Comparison of ENCODE assay signal across 24 cellular contexts in genomic region chr1:2563205-2563604, GRCh38. TPM values are rescaled to one million over a fixed set of nuclear protein-coding genes. Genes with fewer than 3 reads are reported as not detected.
DNase-seq lines count a peak whose midpoint lies in the region; ATAC-seq, FAIRE-seq and TF ChIP-seq lines count a peak whose summit lies in the region.
"Had no signal": no experiment of that assay in that cellular context is flagged by ENCODE, and none has a peak within 500 bp of the region (broad histone marks: within the 10 kb centered on the region; RNA-seq: fewer than 3 reads in every experiment).

No MANE protein-coding gene starts in this region.

- intact Hi-C loops in CD4-positive, alpha-beta T cell (cut with DNase I, micrococcal nuclease) = no loop called here
- intact Hi-C loops in HepG2 (cut with micrococcal nuclease; ENCODE audit: unreplicated experiment) = no loop called here

- H3K9me3 ChIP-seq in CD4-positive, alpha-beta T cell (ENCODE audit: control insufficient read depth, low read length) = no peaks in the 10 kb centered on the region
- no peaks in the 10 kb centered on the region for H3K9me3 ChIP-seq in HepG2 (ENCODE audit: low read length)

- no peak overlapping the region for H3K9ac ChIP-seq in HepG2 (ENCODE audit: insufficient read depth, low read depth, low read length)
- H3K9ac ChIP-seq: KMS-11 had no signal

- H3K4me1 Mint-ChIP-seq in CD4-positive, alpha-beta T cell (ENCODE audit: low read depth) = peaks cover 5% of the 10 kb centered on the region
- H3K4me1 Mint-ChIP-seq in IgD-negative memory B cell (peaks cover 0 to 5% (median 0%) of the 10 kb centered on the region in 3 donors), osteocyte (ENCODE audit: unreplicated experiment) (peaks cover 5% of the 10 kb centered on the region)

- H3K27me3 Mint-ChIP-seq in CD4-positive, alpha-beta T cell = no peaks in the 10 kb centered on the region
- no peaks in the 10 kb centered on the region for H3K27me3 Mint-ChIP-seq in IgD-negative memory B cell
- H3K27me3 Mint-ChIP-seq in osteocyte (ENCODE audit: unreplicated experiment) = no peaks in the 10 kb centered on the region

- BruUV-seq in HepG2 (replicated peaks; lab: Mats Ljungman, UMichigan) = no TSS peak

- H3K27me3 ChIP-seq in CD4-positive, alpha-beta T cell (ENCODE audit: control insufficient read depth, insufficient read depth, low read length) = no peaks in the 10 kb centered on the region
- peaks cover 3 to 16% of the 10 kb centered on the region in 2 experiments; a peak in 4 of 5 replicates for H3K27me3 ChIP-seq in HepG2 (ENCODE audit: control insufficient read depth in 1 of 2, insufficient read depth in 2 of 2, low read length in 2 of 2)

- no peak overlapping the region for H2AFZ ChIP-seq in HepG2 (ENCODE audit: low read length)

- in situ Hi-C loops in HepG2 (cut with HindIII; ENCODE audit: extremely low pct_ligation_motif_present, low pct_unique_long_range_greater_than_20kb) = no loop called here

- TF ChIP-seq EP300 in HepG2 (IDR thresholded peaks at IDR 0.05; ENCODE audit: low read depth in 2 of 2, low read length in 2 of 2) (no peak), HepG2 (CRISPR knock-in tag; IDR thresholded peaks at IDR 0.05; ENCODE audit: borderline replicate concordance) (no peak)

- no peak for ATAC-seq in CD4-positive, alpha-beta T cell (ENCODE audit: poor library complexity)
- ATAC-seq in HepG2 (no peak), HG03196 (IDR thresholded peaks at IDR 0.05; ENCODE audit: unreplicated experiment) (no peak), HG02840 (IDR thresholded peaks at IDR 0.05; ENCODE audit: low FRiP score, unreplicated experiment) (no peak)
- ATAC-seq: HCT116 had no signal

- POLR2A ChIA-PET in CD4-positive, alpha-beta T cell (lab: Charles Lee) = interaction anchor here (3.0 kb wide), 1 partner anchor 21 kb away, joined by 20 read pairs; no protein-coding TSS in a partner anchor
- POLR2A ChIA-PET in HepG2 (lab: Yijun Ruan, JAX) = interaction anchor here (0.7 kb wide), 1 partner anchor 10 kb away, joined by 3 read pairs; no protein-coding TSS in a partner anchor

- H3K27ac Mint-ChIP-seq in CD4-positive, alpha-beta T cell = peak overlapping the region; percentile 33
- H3K27ac Mint-ChIP-seq in IgD-negative memory B cell (peak overlapping the region in 2 of 3 donors; percentile 19 to 35), osteocyte (ENCODE audit: unreplicated experiment) (no peak overlapping the region)

- no peak for FAIRE-seq in HepG2 (lab: Jason Lieb, UNC)
- FAIRE-seq: H1 had no signal

- peaks cover 27% of the 10 kb centered on the region for H3K36me3 Mint-ChIP-seq in CD4-positive, alpha-beta T cell (ENCODE audit: low read depth)
- H3K36me3 Mint-ChIP-seq in IgD-negative memory B cell (peaks cover 1% of the 10 kb centered on the region), osteocyte (ENCODE audit: unreplicated experiment) (no peaks in the 10 kb centered on the region)

- H4K20me1 ChIP-seq in HepG2 (ENCODE audit: insufficient read depth, low read length) = no peaks in the 10 kb centered on the region

- no peak overlapping the region for H3K4me3 Mint-ChIP-seq in CD4-positive, alpha-beta T cell
- H3K4me3 Mint-ChIP-seq in IgD-negative memory B cell (no peak overlapping the region), osteocyte (ENCODE audit: unreplicated experiment) (no peak overlapping the region)
- H3K4me3 Mint-ChIP-seq: CD14-positive monocyte had no signal

- WGBS in HepG2 (ENCODE audit: low lambda C conversion rate) = 74% methylated on average over 10 of the region's 18 CpGs

- H3K4me2 ChIP-seq in HepG2 (ENCODE audit: low read depth, low read length) = no peak overlapping the region
- H3K4me2 ChIP-seq: KMS-11 had no signal

- H3K9me3 Mint-ChIP-seq in CD4-positive, alpha-beta T cell = no peaks in the 10 kb centered on the region
- H3K9me3 Mint-ChIP-seq in IgD-negative memory B cell = no peaks in the 10 kb centered on the region
- no peaks in the 10 kb centered on the region for H3K9me3 Mint-ChIP-seq in osteocyte (ENCODE audit: unreplicated experiment)
- H3K9me3 Mint-ChIP-seq: CD14-positive monocyte had no signal

- H3K79me2 ChIP-seq in HepG2 (ENCODE audit: insufficient read depth, low read length) = no peaks in the 10 kb centered on the region

- no peak overlapping the region for H3K4me3 ChIP-seq in HepG2 (replicated peaks in 1 of 3; ENCODE audit: insufficient read depth in 1 of 3, low read depth in 2 of 3, low read length in 3 of 3)

- DNase-seq in CD4-positive, alpha-beta T cell = no peak
- DNase-seq in HepG2 (ENCODE audit: low spot score) (no peak), osteocyte (ENCODE audit: extremely low spot score, unreplicated experiment) (peak; percentile 79), mesenteric fat pad (ENCODE audit: low spot score) (no peak), NCI-H1092 (lab: John Stamatoyannopoulos, UW) (no peak)
- DNase-seq: Calu3, MM.1S, NCI-H1417, NCI-H1694, NCI-H2029 treated with DMSO at 0.1 percent for 48 hours, NCI-H446 treated with DMSO at 0.1 percent for 48 hours, NCI-H526, SHP77 had no signal

- TF ChIP-seq RAD21 in HepG2 (CRISPR knock-in tag; IDR thresholded peaks at IDR 0.05) = no peak

- CTCF ChIA-PET in CD4-positive, alpha-beta T cell (lab: Charles Lee) = no interaction called here
- CTCF ChIA-PET in HepG2 (lab: Yijun Ruan, JAX; ENCODE audit: low intra/inter-chr PET ratio, low total read pairs) = no interaction called here

- no peaks in the 10 kb centered on the region; a peak in 1 of 5 replicates for H3K36me3 ChIP-seq in HepG2 (replicated peaks in 1 of 2; ENCODE audit: control insufficient read depth in 1 of 2, insufficient read depth in 2 of 2, low read length in 2 of 2)

- TF ChIP-seq POLR2A in HepG2 (IDR thresholded peaks at IDR 0.05; ENCODE audit: insufficient read depth in 1 of 2, low read depth in 2 of 2, low read length in 2 of 2) = no peak

- H3K4me1 ChIP-seq in HepG2 (ENCODE audit: insufficient read depth, low read length) = peaks cover 5% of the 10 kb centered on the region; the same call in 1 of the 2 replicates

- H3K27ac ChIP-seq in CD4-positive, alpha-beta T cell (ENCODE audit: low read depth, low read length) = no peak overlapping the region
- no peak overlapping the region for H3K27ac ChIP-seq in HepG2 (ENCODE audit: extremely low read length, insufficient read depth, low read length)
- H3K27ac ChIP-seq: KMS-11, RWPE1 had no signal

- no peak for TF ChIP-seq CTCF in CD4-positive, alpha-beta T cell (IDR thresholded peaks at IDR 0.05)
- no peak for TF ChIP-seq CTCF in HepG2 (CRISPR knock-in tag; IDR thresholded peaks at IDR 0.05)
- no peak for TF ChIP-seq CTCF in osteocyte (IDR thresholded peaks at IDR 0.05)

RNA-seq across cellular contexts. Expression of gene TNFRSF14, which starts 7.0 kb away (rescaled TPM):
- total RNA-seq in CD4-positive, alpha-beta T cell = 100 to 1,000 TPM; 191 to 194 TPM
- polyA plus RNA-seq in IgD-negative memory B cell = 63.3 TPM
- total RNA-seq in HepG2 (2016; rRNA removed; fragmentation: Illumina TruSeq; extraction: Trizol) = 6.2 and 11.9 TPM in 2 replicates
- 7.1 and 8.0 TPM in 2 replicates for total RNA-seq in HepG2 (2016; cell fraction: cytosol; rRNA removed; fragmentation: Illumina TruSeq; extraction: Trizol; ENCODE audit: low read depth)
- total RNA-seq in HepG2 (2016; cell fraction: insoluble cytoplasmic fraction; rRNA removed; fragmentation: Illumina TruSeq; extraction: Trizol) = 5.5 and 13.2 TPM in 2 replicates
- 10.5 and 12.4 TPM in 2 replicates for total RNA-seq in HepG2 (2016; cell fraction: membrane; rRNA removed; fragmentation: Illumina TruSeq; extraction: Trizol)
- total RNA-seq in HepG2 (2016; cell fraction: nucleus; rRNA removed; fragmentation: Illumina TruSeq; extraction: Trizol) = 11.2 and 11.3 TPM in 2 replicates
- 49.9 and 70.7 TPM in 2 replicates for polyA plus RNA-seq in HepG2 (2011; rRNA removed)
- polyA plus RNA-seq in HepG2 (2011; cell fraction: cytosol; rRNA removed) = 24.2 and 35.1 TPM in 2 replicates
- 534 and 601 TPM in 2 replicates for polyA plus RNA-seq in HepG2 (2011; cell fraction: nucleus; rRNA removed)
- 20.3 and 22.1 TPM in 2 replicates for polyA plus RNA-seq in HepG2 (2012)
- 6.2 and 6.4 TPM in 2 replicates for polyA plus RNA-seq in HepG2 (2016; cell fraction: cytosol; fragmentation: Illumina TruSeq; extraction: Trizol; ENCODE audit: low read depth)
- polyA plus RNA-seq in HepG2 (2016; cell fraction: insoluble cytoplasmic fraction; fragmentation: Illumina TruSeq; extraction: Trizol; ENCODE audit: low read depth) = 5.6 and 7.2 TPM in 2 replicates
- 9.0 and 10.4 TPM in 2 replicates for polyA plus RNA-seq in HepG2 (2016; cell fraction: membrane; fragmentation: Illumina TruSeq; extraction: Trizol; ENCODE audit: low read depth)
- polyA plus RNA-seq in HepG2 (2016; cell fraction: nucleus; fragmentation: Illumina TruSeq; extraction: Trizol; ENCODE audit: insufficient read depth, low read depth) = 35.7 and 39.2 TPM in 2 replicates
- 0.61 and 40.6 TPM in 2 replicates for polyA minus RNA-seq in HepG2 (2011; rRNA and poly(A)+ RNA removed; ENCODE audit: low replicate concordance)
- polyA minus RNA-seq in HepG2 (2011; cell fraction: cytosol; rRNA and poly(A)+ RNA removed) = 12.6 and 13.8 TPM in 2 replicates
- 32.2 and 34.3 TPM in 2 replicates for polyA minus RNA-seq in HepG2 (2011; cell fraction: nucleus; rRNA and poly(A)+ RNA removed)
- total RNA-seq in osteocyte = 6.5 TPM in 2 replicates
- total RNA-seq in mesenteric fat pad = 53.7 TPM

RNA-seq across cellular contexts. Expression of gene PRXL2B, which starts 23.4 kb away (rescaled TPM):
- 10 to 100 TPM; 11.0 to 12.8 TPM for total RNA-seq in CD4-positive, alpha-beta T cell
- polyA plus RNA-seq in IgD-negative memory B cell = 20.3 TPM
- total RNA-seq in HepG2 (2016; rRNA removed; fragmentation: Illumina TruSeq; extraction: Trizol) = 14.1 and 16.8 TPM in 2 replicates
- total RNA-seq in HepG2 (2016; cell fraction: cytosol; rRNA removed; fragmentation: Illumina TruSeq; extraction: Trizol; ENCODE audit: low read depth) = 3.3 and 4.6 TPM in 2 replicates
- total RNA-seq in HepG2 (2016; cell fraction: insoluble cytoplasmic fraction; rRNA removed; fragmentation: Illumina TruSeq; extraction: Trizol) = 14.4 and 15.6 TPM in 2 replicates
- 9.8 and 9.9 TPM in 2 replicates for total RNA-seq in HepG2 (2016; cell fraction: membrane; rRNA removed; fragmentation: Illumina TruSeq; extraction: Trizol)
- total RNA-seq in HepG2 (2016; cell fraction: nucleus; rRNA removed; fragmentation: Illumina TruSeq; extraction: Trizol) = 8.9 and 10.7 TPM in 2 replicates
- 22.1 and 29.5 TPM in 2 replicates for polyA plus RNA-seq in HepG2 (2011; rRNA removed)
- 24.7 and 29.1 TPM in 2 replicates for polyA plus RNA-seq in HepG2 (2011; cell fraction: cytosol; rRNA removed)
- polyA plus RNA-seq in HepG2 (2011; cell fraction: nucleus; rRNA removed) = 72.9 and 75.2 TPM in 2 replicates
- polyA plus RNA-seq in HepG2 (2012) = 22.4 and 26.9 TPM in 2 replicates
- 4.6 and 4.8 TPM in 2 replicates for polyA plus RNA-seq in HepG2 (2016; cell fraction: cytosol; fragmentation: Illumina TruSeq; extraction: Trizol; ENCODE audit: low read depth)
- polyA plus RNA-seq in HepG2 (2016; cell fraction: insoluble cytoplasmic fraction; fragmentation: Illumina TruSeq; extraction: Trizol; ENCODE audit: low read depth) = 20.7 and 24.0 TPM in 2 replicates
- polyA plus RNA-seq in HepG2 (2016; cell fraction: membrane; fragmentation: Illumina TruSeq; extraction: Trizol; ENCODE audit: low read depth) = 11.7 and 12.0 TPM in 2 replicates
- 24.3 and 25.8 TPM in 2 replicates for polyA plus RNA-seq in HepG2 (2016; cell fraction: nucleus; fragmentation: Illumina TruSeq; extraction: Trizol; ENCODE audit: insufficient read depth, low read depth)
- 3.8 and 32.9 TPM in 2 replicates for polyA minus RNA-seq in HepG2 (2011; rRNA and poly(A)+ RNA removed; ENCODE audit: low replicate concordance)
- polyA minus RNA-seq in HepG2 (2011; cell fraction: cytosol; rRNA and poly(A)+ RNA removed) = 16.2 and 16.4 TPM in 2 replicates
- 5.8 and 7.5 TPM in 2 replicates for polyA minus RNA-seq in HepG2 (2011; cell fraction: nucleus; rRNA and poly(A)+ RNA removed)
- total RNA-seq in osteocyte = 24.0 and 24.8 TPM in 2 replicates
- total RNA-seq in mesenteric fat pad = 12.4 TPM

RNA-seq across cellular contexts. Expression of gene HES5, which starts 33.1 kb away (rescaled TPM):
- total RNA-seq in CD4-positive, alpha-beta T cell = not detected
- polyA plus RNA-seq in IgD-negative memory B cell = not detected
- total RNA-seq in HepG2 (2016; rRNA removed; fragmentation: Illumina TruSeq; extraction: Trizol) = not detected in 2 replicates
- not detected in 2 replicates for total RNA-seq in HepG2 (2016; cell fraction: cytosol; rRNA removed; fragmentation: Illumina TruSeq; extraction: Trizol; ENCODE audit: low read depth)
- not detected in 2 replicates for total RNA-seq in HepG2 (2016; cell fraction: insoluble cytoplasmic fraction; rRNA removed; fragmentation: Illumina TruSeq; extraction: Trizol)
- not detected in 2 replicates for total RNA-seq in HepG2 (2016; cell fraction: membrane; rRNA removed; fragmentation: Illumina TruSeq; extraction: Trizol)
- not detected in 2 replicates for total RNA-seq in HepG2 (2016; cell fraction: nucleus; rRNA removed; fragmentation: Illumina TruSeq; extraction: Trizol)
- 0.05 TPM in 1 of 2 replicates, not detected in the other for polyA plus RNA-seq in HepG2 (2011; rRNA removed)
- not detected in 2 replicates for polyA plus RNA-seq in HepG2 (2011; cell fraction: cytosol; rRNA removed)
- polyA plus RNA-seq in HepG2 (2011; cell fraction: nucleus; rRNA removed) = not detected in 2 replicates
- not detected in 2 replicates for polyA plus RNA-seq in HepG2 (2012)
- polyA plus RNA-seq in HepG2 (2016; cell fraction: cytosol; fragmentation: Illumina TruSeq; extraction: Trizol; ENCODE audit: low read depth) = not detected in 2 replicates
- polyA plus RNA-seq in HepG2 (2016; cell fraction: insoluble cytoplasmic fraction; fragmentation: Illumina TruSeq; extraction: Trizol; ENCODE audit: low read depth) = not detected in 2 replicates
- polyA plus RNA-seq in HepG2 (2016; cell fraction: membrane; fragmentation: Illumina TruSeq; extraction: Trizol; ENCODE audit: low read depth) = not detected in 2 replicates
- polyA plus RNA-seq in HepG2 (2016; cell fraction: nucleus; fragmentation: Illumina TruSeq; extraction: Trizol; ENCODE audit: insufficient read depth, low read depth) = not detected in 2 replicates
- not detected in 2 replicates for polyA minus RNA-seq in HepG2 (2011; rRNA and poly(A)+ RNA removed; ENCODE audit: low replicate concordance)
- not detected in 2 replicates for polyA minus RNA-seq in HepG2 (2011; cell fraction: cytosol; rRNA and poly(A)+ RNA removed)
- polyA minus RNA-seq in HepG2 (2011; cell fraction: nucleus; rRNA and poly(A)+ RNA removed) = not detected in 2 replicates
- 0.29 TPM in 1 of 2 replicates, not detected in the other for total RNA-seq in osteocyte
- total RNA-seq in mesenteric fat pad = 0.58 TPM
- total RNA-seq: A673, Calu3, HT1080, SK-MEL-5 had no signal
- polyA plus RNA-seq: CD14-positive monocyte, H1 had no signal

RNA-seq across cellular contexts. Expression of gene PANK4, which starts 36.8 kb away (rescaled TPM):
- total RNA-seq in CD4-positive, alpha-beta T cell = 10 to 100 TPM; 42.9 to 47.0 TPM
- polyA plus RNA-seq in IgD-negative memory B cell = 19.4 TPM
- total RNA-seq in HepG2 (2016; rRNA removed; fragmentation: Illumina TruSeq; extraction: Trizol) = 9.2 and 19.3 TPM in 2 replicates
- 15.2 and 19.7 TPM in 2 replicates for total RNA-seq in HepG2 (2016; cell fraction: cytosol; rRNA removed; fragmentation: Illumina TruSeq; extraction: Trizol; ENCODE audit: low read depth)
- 9.5 and 17.6 TPM in 2 replicates for total RNA-seq in HepG2 (2016; cell fraction: insoluble cytoplasmic fraction; rRNA removed; fragmentation: Illumina TruSeq; extraction: Trizol)
- total RNA-seq in HepG2 (2016; cell fraction: membrane; rRNA removed; fragmentation: Illumina TruSeq; extraction: Trizol) = 5.3 and 5.7 TPM in 2 replicates
- total RNA-seq in HepG2 (2016; cell fraction: nucleus; rRNA removed; fragmentation: Illumina TruSeq; extraction: Trizol) = 19.2 TPM in 2 replicates
- polyA plus RNA-seq in HepG2 (2011; rRNA removed) = 17.2 and 17.4 TPM in 2 replicates
- 7.9 and 10.5 TPM in 2 replicates for polyA plus RNA-seq in HepG2 (2011; cell fraction: cytosol; rRNA removed)
- polyA plus RNA-seq in HepG2 (2011; cell fraction: nucleus; rRNA removed) = 84.3 and 91.7 TPM in 2 replicates
- polyA plus RNA-seq in HepG2 (2012) = 11.1 and 12.3 TPM in 2 replicates
- 0.83 and 1.3 TPM in 2 replicates for polyA plus RNA-seq in HepG2 (2016; cell fraction: cytosol; fragmentation: Illumina TruSeq; extraction: Trizol; ENCODE audit: low read depth)
- polyA plus RNA-seq in HepG2 (2016; cell fraction: insoluble cytoplasmic fraction; fragmentation: Illumina TruSeq; extraction: Trizol; ENCODE audit: low read depth) = 6.9 and 9.3 TPM in 2 replicates
- polyA plus RNA-seq in HepG2 (2016; cell fraction: membrane; fragmentation: Illumina TruSeq; extraction: Trizol; ENCODE audit: low read depth) = 1.5 and 2.2 TPM in 2 replicates
- polyA plus RNA-seq in HepG2 (2016; cell fraction: nucleus; fragmentation: Illumina TruSeq; extraction: Trizol; ENCODE audit: insufficient read depth, low read depth) = 33.9 and 43.9 TPM in 2 replicates
- 27.8 and 43.6 TPM in 2 replicates for polyA minus RNA-seq in HepG2 (2011; rRNA and poly(A)+ RNA removed; ENCODE audit: low replicate concordance)
- 14.8 and 18.2 TPM in 2 replicates for polyA minus RNA-seq in HepG2 (2011; cell fraction: cytosol; rRNA and poly(A)+ RNA removed)
- 56.7 and 65.1 TPM in 2 replicates for polyA minus RNA-seq in HepG2 (2011; cell fraction: nucleus; rRNA and poly(A)+ RNA removed)
- 34.1 and 34.4 TPM in 2 replicates for total RNA-seq in osteocyte
- 23.0 TPM for total RNA-seq in mesenteric fat pad
